Comparison of ENCODE assay signal across 19 cellular contexts in the genomic region with DNA sequence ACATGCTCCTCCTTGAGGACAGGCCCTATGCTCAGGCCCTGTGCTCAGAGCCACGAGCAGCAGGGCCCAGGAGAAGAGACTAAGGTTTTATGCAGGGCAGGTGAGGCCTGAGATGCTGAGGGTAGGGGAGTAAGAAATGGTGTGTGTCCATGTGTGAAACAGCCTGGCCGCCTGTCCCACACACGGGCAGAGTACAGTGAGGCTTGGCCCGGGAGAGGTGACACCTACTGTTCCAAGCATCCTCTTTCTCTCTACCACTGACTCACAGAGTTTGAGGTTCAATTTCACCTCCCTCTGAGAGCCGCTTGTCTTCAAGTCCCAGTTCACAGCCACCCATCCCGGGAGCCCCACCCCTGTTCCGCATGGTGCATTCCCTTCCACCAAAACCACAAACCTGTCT. TPM values are rescaled to one million over a fixed set of nuclear protein-coding genes. Genes with fewer than 3 reads are reported as not detected.
DNase-seq lines count a peak whose midpoint lies in the region; ATAC-seq, FAIRE-seq and TF ChIP-seq lines count a peak whose summit lies in the region.
"Had no signal": no experiment of that assay in that cellular context is flagged by ENCODE, and none has a peak within 500 bp of the region (broad histone marks: within the 10 kb centered on the region; RNA-seq: fewer than 3 reads in every experiment).

No MANE protein-coding gene starts in this region.

- H4K8ac ChIP-seq in H1 (ENCODE audit: extremely low read depth, insufficient read depth, low read length) (no peak overlapping the region), neuronal stem cell (ENCODE audit: low read depth, low read length) (no peak overlapping the region)

- H3K4me1 ChIP-seq in K562 (replicated peaks in 1 of 2; ENCODE audit: control insufficient read depth in 2 of 2, insufficient read depth in 2 of 2, low read length in 2 of 2) (no peaks in the 10 kb centered on the region), H1 (replicated peaks in 1 of 4; ENCODE audit: control insufficient read depth in 3 of 4, insufficient read depth in 4 of 4, low read length in 3 of 4) (no peaks in the 10 kb centered on the region), neuronal stem cell (ENCODE audit: control insufficient read depth in 2 of 2, insufficient read depth in 1 of 2, low read depth in 1 of 2, low read length in 2 of 2) (no peaks in the 10 kb centered on the region)
- H3K4me1 ChIP-seq: HAP-1 had no signal

- H3K79me2 ChIP-seq in K562 (ENCODE audit: control insufficient read depth, insufficient read depth, low read length) (no peaks in the 10 kb centered on the region), H1 (ENCODE audit: control insufficient read depth in 1 of 2, insufficient read depth in 2 of 2, low read length in 2 of 2) (no peaks in the 10 kb centered on the region)

- no peak overlapping the region for H2AFZ ChIP-seq in K562 (ENCODE audit: low read depth, low read length)
- no peak overlapping the region for H2AFZ ChIP-seq in H1 (ENCODE audit: low read length)
- H2AFZ ChIP-seq in neuronal stem cell (ENCODE audit: low read length) = no peak overlapping the region
- H2AFZ ChIP-seq: GM23338 had no signal

- H3K9me3 ChIP-seq in K562 (replicated peaks; ENCODE audit: control insufficient read depth, insufficient read depth, low read depth, low read length) = no peaks in the 10 kb centered on the region
- no peaks in the 10 kb centered on the region; a peak in 1 of 4 replicates for H3K9me3 ChIP-seq in H1 (ENCODE audit: insufficient read depth in 2 of 2, low read depth in 1 of 2, low read length in 1 of 2)
- H3K9me3 ChIP-seq in neuronal stem cell (replicated peaks in 1 of 2; ENCODE audit: control insufficient read depth in 2 of 2, insufficient read depth in 1 of 2, low read depth in 1 of 2, low read length in 2 of 2) = peaks cover 16% of the 10 kb centered on the region in 2 donors
- H3K9me3 ChIP-seq: HAP-1 had no signal

- TF ChIP-seq RAD21 in K562 (CRISPR knock-in tag; conservative IDR thresholded peaks at IDR 0.05 in 1 of 2, IDR thresholded peaks at IDR 0.05 in 1 of 2) (no peak), H1 (IDR thresholded peaks at IDR 0.05 in 1 of 2, conservative IDR thresholded peaks at IDR 0.05 in 1 of 2; ENCODE audit: low read depth in 2 of 2, low read length in 2 of 2) (no peak)

- no peak overlapping the region for H3K56ac ChIP-seq in H1 (replicated peaks; ENCODE audit: insufficient read length, low read depth, low read length)

- H3K27me3 ChIP-seq in K562 (ENCODE audit: control insufficient read depth in 2 of 2, insufficient read depth in 2 of 2, low read length in 2 of 2) (peaks cover 0 to 15% of the 10 kb centered on the region in 2 experiments; a peak in 3 of 5 replicates), H1 (replicated peaks in 1 of 4; ENCODE audit: control insufficient read depth in 3 of 4, extremely low read depth in 1 of 4, insufficient read depth in 3 of 4, low read length in 3 of 4) (no peaks in the 10 kb centered on the region), neuronal stem cell (ENCODE audit: control insufficient read depth in 3 of 3, insufficient read depth in 3 of 3, low read depth in 1 of 3, low read length in 3 of 3) (no peaks in the 10 kb centered on the region)

- TF ChIP-seq POLR2A in K562 (conservative IDR thresholded peaks at IDR 0.05) (no peak), H1 (IDR thresholded peaks at IDR 0.05; ENCODE audit: control extremely low read depth in 1 of 2, low read depth in 2 of 2, low read length in 2 of 2) (no peak)

- no peak overlapping the region for H2BK20ac ChIP-seq in H1 (ENCODE audit: low read length)

- FAIRE-seq in K562 (lab: Jason Lieb, UNC) (no peak), H1 (lab: Jason Lieb, UNC) (no peak)
- FAIRE-seq: GM12891, GM18507, H54 had no signal

- POLR2A ChIA-PET in K562 (lab: Yijun Ruan, JAX) (no interaction called here), H1 (lab: Charles Lee; ENCODE audit: partially characterized antibody) (no interaction called here)

- H3K4ac ChIP-seq in H1 (replicated peaks; ENCODE audit: insufficient read length, low read depth, low read length) (no peak overlapping the region), neuronal stem cell (ENCODE audit: low read length) (no peak overlapping the region)

- no peak overlapping the region for H3K18ac ChIP-seq in H1 (ENCODE audit: extremely low read depth, low read length)
- peak overlapping the region; percentile 57 for H3K18ac ChIP-seq in neuronal stem cell (ENCODE audit: low read length)

- H2BK15ac ChIP-seq in H1 (ENCODE audit: low read length) (no peak overlapping the region), neuronal stem cell (ENCODE audit: low read length) (no peak overlapping the region)

- H3K36me3 ChIP-seq in K562 (ENCODE audit: control insufficient read depth, insufficient read depth, low read length) (no peaks in the 10 kb centered on the region), H1 (ENCODE audit: control insufficient read depth in 2 of 4, insufficient read depth in 4 of 4, low read length in 3 of 4) (peaks cover 0 to 9% (median 0%) of the 10 kb centered on the region in 4 experiments; a peak in 3 of 8 replicates), neuronal stem cell (replicated peaks in 1 of 2; ENCODE audit: control insufficient read depth in 2 of 2, insufficient read depth in 2 of 2, low read length in 2 of 2) (peaks cover 7 to 65% of the 10 kb centered on the region in 2 donors)
- H3K36me3 ChIP-seq: HAP-1 had no signal

- DNase-seq in K562 (ENCODE audit: extremely low read depth in 1 of 4, low spot score in 3 of 4) = no peak
- DNase-seq in H1 (ENCODE audit: low read depth in 1 of 2, low spot score in 2 of 2) = no peak
- DNase-seq in neuronal stem cell (ENCODE audit: low spot score) = no peak
- no peak for DNase-seq in globus pallidus (ENCODE audit: low spot score)
- DNase-seq in NCI-H128 (lab: John Stamatoyannopoulos, UW; ENCODE audit: unreplicated experiment) = no peak
- DNase-seq: C1 segment of cervical spinal cord; Calu3; CD4-positive, alpha-beta memory T cell; COR-L47; DMS53; DMS79 treated with DMSO at 0.1 percent for 48 hours; GF-D8; HFFc6 had no signal

- H2BK12ac ChIP-seq in H1 (ENCODE audit: low read depth, low read length) = no peak overlapping the region
- no peak overlapping the region for H2BK12ac ChIP-seq in neuronal stem cell (ENCODE audit: low read length)

- TF ChIP-seq CTCF in K562 (IDR thresholded peaks at IDR 0.05 in 2 of 3, conservative IDR thresholded peaks at IDR 0.05 in 1 of 3; ENCODE audit: insufficient read depth in 2 of 3, low read depth in 1 of 3, low read length in 3 of 3) (no peak), H1 (IDR thresholded peaks at IDR 0.05; ENCODE audit: control extremely low read depth in 1 of 3, insufficient read depth in 1 of 3, low read depth in 1 of 3, low read length in 3 of 3) (no peak)

- TF ChIP-seq EP300 in K562 (IDR thresholded peaks at IDR 0.05; ENCODE audit: low read length) = no peak
- no peak for TF ChIP-seq EP300 in H1 (IDR thresholded peaks at IDR 0.05; ENCODE audit: borderline replicate concordance in 1 of 2, low read depth in 2 of 2, low read length in 2 of 2)

- no peaks in the 10 kb centered on the region for H4K20me1 ChIP-seq in K562 (replicated peaks; ENCODE audit: control insufficient read depth, insufficient read depth, low read length)
- H4K20me1 ChIP-seq in H1 (replicated peaks in 1 of 2; ENCODE audit: control insufficient read depth in 1 of 2, insufficient read depth in 2 of 2, low read length in 2 of 2) = peaks cover 0 to 10% of the 10 kb centered on the region in 2 experiments

- no peaks in the 10 kb centered on the region for H3K9me1 ChIP-seq in K562 (ENCODE audit: control insufficient read depth, insufficient read depth, low read length)

- H3K23ac ChIP-seq in H1 (ENCODE audit: insufficient read length) (no peak overlapping the region), neuronal stem cell (ENCODE audit: low read depth, low read length, poor library complexity) (peak overlapping the region; percentile 82)

- intact Hi-C loops in K562 (cut with micrococcal nuclease) = no loop called here

- H3K27ac ChIP-seq in K562 (ENCODE audit: extremely low read depth, low read depth, low read length) (no peak overlapping the region), H1 (ENCODE audit: low read depth, low read length) (no peak overlapping the region), neuronal stem cell (replicated peaks; ENCODE audit: low read length) (no peak overlapping the region)

- no peak overlapping the region for H4K5ac ChIP-seq in H1 (ENCODE audit: insufficient read length, low read depth, low read length)

- H4K91ac ChIP-seq in H1 (replicated peaks; ENCODE audit: insufficient read length, low read length) (no peak overlapping the region), neuronal stem cell (ENCODE audit: low read depth, low read length, poor library complexity) (peak overlapping the region; percentile 48)

- H3K23me2 ChIP-seq in H1 (ENCODE audit: low read depth, low read length) = no peaks in the 10 kb centered on the region

- H3K4me3 ChIP-seq in K562 (no peak overlapping the region), H1 (ENCODE audit: extremely low read depth in 1 of 4, insufficient read depth in 2 of 4, low read depth in 3 of 4, low read length in 4 of 4) (no peak overlapping the region), neuronal stem cell (ENCODE audit: low read length in 2 of 2) (peak overlapping the region in 1 of 2 donors; percentile 23)
- H3K4me3 ChIP-seq: GM23338, HAP-1 had no signal

- ATAC-seq in K562 (no peak), HG02938 (IDR thresholded peaks at IDR 0.05; ENCODE audit: unreplicated experiment) (no peak)
- ATAC-seq: GM23338 had no signal

- H3K4me2 ChIP-seq in K562 (ENCODE audit: insufficient read depth, low read length) = no peak overlapping the region
- no peak overlapping the region for H3K4me2 ChIP-seq in H1 (ENCODE audit: insufficient read depth in 1 of 2, low read depth in 2 of 2, low read length in 2 of 2)
- H3K4me2 ChIP-seq in neuronal stem cell (ENCODE audit: insufficient read depth, low read length, poor library complexity, severe bottlenecking) = no peak overlapping the region
- H3K4me2 ChIP-seq: GM23338 had no signal

- whole genome bisulfite sequencing in K562 (ENCODE audit: insufficient coverage, low coverage, missing lambda C conversion rate) = 6% methylated on average over 3 of the region's 7 CpGs
- 92% methylated on average over 7 of the region's 7 CpGs; no CpG with 5 or more reads in 1 of the 2 experiments for WGBS in H1 (ENCODE audit: extremely low coverage in 1 of 2, insufficient coverage in 1 of 2, insufficient read length in 1 of 2, insufficient replicate concordance in 2 of 2, low coverage in 1 of 2, low lambda C conversion rate in 2 of 2, missing lambda C conversion rate in 1 of 2), 2 experiments
- no CpG with 5 or more reads among the region's 7 CpGs for WGBS in neuronal stem cell (ENCODE audit: extremely low coverage in 2 of 2, insufficient read length in 2 of 2, insufficient replicate concordance in 1 of 2), 2 donors

- no peak overlapping the region for H2BK5ac ChIP-seq in H1 (ENCODE audit: low read depth, low read length)
- peak overlapping the region; percentile 20 for H2BK5ac ChIP-seq in neuronal stem cell (ENCODE audit: low read length)

- no TSS peak for BruUV-seq in K562 (replicated peaks; lab: Mats Ljungman, UMichigan)

- CTCF ChIA-PET in K562 (lab: Yijun Ruan, JAX; ENCODE audit: low intra/inter-chr PET ratio) (no interaction called here), H1 (lab: Charles Lee; ENCODE audit: partially characterized antibody) (interaction anchor here (6.9 to 10.1 kb wide), 2 partner anchors 9 to 87 kb away, joined by 30 to 124 read pairs; a partner anchor contains a TSS)

- no peak overlapping the region for H3K9ac ChIP-seq in K562 (ENCODE audit: insufficient read depth in 1 of 2, low read depth in 2 of 2, low read length in 2 of 2)
- H3K9ac ChIP-seq in H1 (replicated peaks in 1 of 4; ENCODE audit: extremely low read depth in 1 of 4, low read depth in 3 of 4, low read length in 3 of 4) = no peak overlapping the region
- peak overlapping the region; percentile 39 for H3K9ac ChIP-seq in neuronal stem cell (ENCODE audit: low read depth, low read length, poor library complexity)

- in situ Hi-C loops in K562 (cut with MboI) = no loop called here

- no peak overlapping the region for H2BK120ac ChIP-seq in H1 (replicated peaks; ENCODE audit: low read depth, low read length)
- H2BK120ac ChIP-seq in neuronal stem cell (ENCODE audit: low read depth, low read length) = no peak overlapping the region

- H3K14ac ChIP-seq in H1 (ENCODE audit: insufficient read length) (no peak overlapping the region), neuronal stem cell (ENCODE audit: low read length) (peak overlapping the region; percentile 56)

- no peak overlapping the region for H2AK5ac ChIP-seq in H1 (ENCODE audit: low read depth, low read length)
- no peak overlapping the region for H2AK5ac ChIP-seq in neuronal stem cell (ENCODE audit: low read depth, low read length)

- no peaks in the 10 kb centered on the region; the same call in 1 of the 2 replicates for H3K79me1 ChIP-seq in H1 (ENCODE audit: low read depth, low read length)
- H3K79me1 ChIP-seq in neuronal stem cell (ENCODE audit: low read depth, low read length) = peaks cover 14% of the 10 kb centered on the region

RNA-seq across cellular contexts. Expression of a gene that starts 54.1 kb away (rescaled TPM):
- total RNA-seq in K562 (2011; cell fraction: chromatin; rRNA removed; ENCODE audit: low replicate concordance) = 21.1 and 36.1 TPM in 2 replicates
- 11.2 and 12.2 TPM in 2 replicates for total RNA-seq in K562 (2011; cell fraction: nucleolus; rRNA removed)
- total RNA-seq in K562 (2011; cell fraction: nucleoplasm; rRNA removed) = 18.3 and 23.2 TPM in 2 replicates
- 14.8 and 16.0 TPM in 2 replicates for total RNA-seq in K562 (2014; rRNA removed)
- total RNA-seq in K562 (2014; rRNA removed; fragmentation: Illumina TruSeq; extraction: Trizol) = 16.0 and 17.6 TPM in 2 replicates
- total RNA-seq in K562 (2015; rRNA removed; fragmentation: Illumina TruSeq; extraction: Trizol) = 17.3 and 17.7 TPM in 2 replicates
- total RNA-seq in K562 (2021) = 22.9 and 24.3 TPM in 2 replicates
- 11.8 and 18.6 TPM in 2 replicates for polyA plus RNA-seq in K562 (2011; rRNA removed)
- 9.2 and 11.9 TPM in 2 replicates for polyA plus RNA-seq in K562 (2011; cell fraction: cytosol; rRNA removed)
- polyA plus RNA-seq in K562 (2011; cell fraction: nucleus; rRNA removed) = 10.0 and 14.9 TPM in 2 replicates
- 12.6 and 13.8 TPM in 2 replicates for polyA plus RNA-seq in K562 (2012)
- 17.8 and 19.7 TPM in 2 replicates for polyA plus RNA-seq in K562 (2014; fragmentation: Illumina TruSeq; extraction: Trizol)
- 10 to 100 TPM in 1 of 2 experiments, 1 to 10 TPM in 1; 5.8 to 11.5 TPM for polyA plus RNA-seq in K562 (2014; fragmentation: Nextera tagmentation; extraction: Ambion mirVana)
- 13.2 and 14.1 TPM in 2 replicates for polyA plus RNA-seq in K562 (2014; rRNA removed)
- polyA minus RNA-seq in K562 (2011; rRNA and poly(A)+ RNA removed) = 20.9 and 22.0 TPM in 2 replicates
- 13.3 and 14.4 TPM in 2 replicates for polyA minus RNA-seq in K562 (2011; cell fraction: cytosol; rRNA and poly(A)+ RNA removed)
- 8.2 and 12.1 TPM in 2 replicates for polyA minus RNA-seq in K562 (2011; cell fraction: nucleus; rRNA and poly(A)+ RNA removed)
- 61.1 and 61.6 TPM in 2 replicates for total RNA-seq in H1 (2021; fragmentation: NEBNext Ultra II Directional; extraction: Animal tissue kit (Norgen Biotek cat#: 25700))
- polyA plus RNA-seq in H1 (2011; rRNA removed) = 25.1 and 28.5 TPM in 2 replicates
- polyA plus RNA-seq in H1 (2011; cell fraction: cytosol; rRNA removed) = 23.0 TPM
- polyA plus RNA-seq in H1 (2011; cell fraction: nucleus; rRNA removed) = 28.0 TPM
- 29.6 to 36.5 TPM (median 31.7 TPM) in 4 replicates for polyA plus RNA-seq in H1 (2012, experiment 1 of 2)
- 5.6 TPM for polyA plus RNA-seq in H1 (2012, experiment 2 of 2)
- 25.7 TPM for polyA plus RNA-seq in H1 (2013, experiment 1 of 2)
- polyA plus RNA-seq in H1 (2013, experiment 2 of 2) = 26.9 TPM
- 63.8 and 67.0 TPM in 2 replicates for polyA minus RNA-seq in H1 (2011; rRNA and poly(A)+ RNA removed)
- polyA minus RNA-seq in H1 (2011; cell fraction: cytosol; rRNA and poly(A)+ RNA removed) = 36.8 TPM
- polyA minus RNA-seq in H1 (2011; cell fraction: nucleus; rRNA and poly(A)+ RNA removed) = 34.9 TPM
- polyA plus RNA-seq in neuronal stem cell (2013, experiment 1 of 2) = 29.1 TPM
- 29.0 TPM for polyA plus RNA-seq in neuronal stem cell (2013, experiment 2 of 2)
